Comparison of ENCODE assay signal across 19 cellular contexts in genomic region chr22:47116426-47117341, GRCh38.
DNase-seq lines count a peak whose midpoint lies in the region; ATAC-seq and TF ChIP-seq lines count a peak whose summit lies in the region.
"Had no signal": no experiment of that assay in that cellular context is flagged by ENCODE, and none has a peak within 500 bp of the region (broad histone marks: within the 10 kb centered on the region; RNA-seq: fewer than 3 reads in every experiment).

No MANE protein-coding gene starts in this region.

- CTCF ChIA-PET in activated naive CD4-positive, alpha-beta T cell treated with anti-CD3 and anti-CD28 coated beads, Interleukin-2, amount 10 ng/mL, durations not matched to agents 7 days and 5 days (lab: Charles Lee): no interaction called here
- CTCF ChIA-PET in activated naive CD4-positive, alpha-beta T cell treated with anti-CD3 and anti-CD28 coated beads for 36 hours (lab: Charles Lee): interaction anchor here (0.6 kb wide), 1 partner anchor 1463 kb away, joined by 3 read pairs; no protein-coding TSS in a partner anchor

- H3K27me3 Mint-ChIP-seq in activated naive CD4-positive, alpha-beta T cell treated with anti-CD3 and anti-CD28 coated beads, Interleukin-2, amount 10 ng/mL, durations not matched to agents 7 days and 5 days: no peaks in the 10 kb centered on the region
- H3K27me3 Mint-ChIP-seq in activated naive CD4-positive, alpha-beta T cell treated with anti-CD3 and anti-CD28 coated beads for 36 hours (ENCODE audit: low read depth): no peaks in the 10 kb centered on the region
- no peaks in the 10 kb centered on the region for H3K27me3 Mint-ChIP-seq in chondrocyte (ENCODE audit: low read depth)

- no peaks in the 10 kb centered on the region for H3K4me1 ChIP-seq in mucosa of descending colon (ENCODE audit: low read depth)

- H3K4me1 Mint-ChIP-seq in activated naive CD4-positive, alpha-beta T cell treated with anti-CD3 and anti-CD28 coated beads, Interleukin-2, amount 10 ng/mL, durations not matched to agents 7 days and 5 days: no peaks in the 10 kb centered on the region
- H3K4me1 Mint-ChIP-seq in activated naive CD4-positive, alpha-beta T cell treated with anti-CD3 and anti-CD28 coated beads for 36 hours (ENCODE audit: low read depth): no peaks in the 10 kb centered on the region
- no peaks in the 10 kb centered on the region for H3K4me1 Mint-ChIP-seq in chondrocyte (ENCODE audit: low read depth)
- H3K4me1 Mint-ChIP-seq in stimulated activated effector memory CD8-positive, alpha-beta T cell treated with anti-CD3 and anti-CD28 coated beads, Interleukin-12 subunit alpha, Interleukin-12 subunit beta, amount 100 ng/mL, for 72 hours: no peaks in the 10 kb centered on the region

- no peaks in the 10 kb centered on the region for H3K9me3 Mint-ChIP-seq in activated naive CD4-positive, alpha-beta T cell treated with anti-CD3 and anti-CD28 coated beads, Interleukin-2, amount 10 ng/mL, durations not matched to agents 7 days and 5 days
- H3K9me3 Mint-ChIP-seq in activated naive CD4-positive, alpha-beta T cell treated with anti-CD3 and anti-CD28 coated beads for 36 hours: no peaks in the 10 kb centered on the region
- no peaks in the 10 kb centered on the region for H3K9me3 Mint-ChIP-seq in chondrocyte (ENCODE audit: low read depth)
- H3K9me3 Mint-ChIP-seq in stimulated activated effector memory CD8-positive, alpha-beta T cell treated with anti-CD3 and anti-CD28 coated beads, Interleukin-12 subunit alpha, Interleukin-12 subunit beta, amount 100 ng/mL, for 72 hours: no peaks in the 10 kb centered on the region

- no peaks in the 10 kb centered on the region for H3K36me3 ChIP-seq in mucosa of descending colon (ENCODE audit: low read depth)

- peak; percentile 13 for ATAC-seq in mucosa of descending colon
- no peak for ATAC-seq in stimulated activated effector memory CD8-positive, alpha-beta T cell treated with anti-CD3 and anti-CD28 coated beads, Interleukin-12 subunit alpha, Interleukin-12 subunit beta, amount 100 ng/mL, for 72 hours
- no peak for ATAC-seq in GM19395 (IDR thresholded peaks at IDR 0.05; ENCODE audit: unreplicated experiment)

- no peak for TF ChIP-seq CTCF in chondrocyte (IDR thresholded peaks at IDR 0.05)
- no peak for TF ChIP-seq CTCF in mucosa of descending colon (IDR thresholded peaks at IDR 0.05)

- peak overlapping the region; percentile 55 for H3K27ac Mint-ChIP-seq in activated naive CD4-positive, alpha-beta T cell treated with anti-CD3 and anti-CD28 coated beads, Interleukin-2, amount 10 ng/mL, durations not matched to agents 7 days and 5 days
- H3K27ac Mint-ChIP-seq in activated naive CD4-positive, alpha-beta T cell treated with anti-CD3 and anti-CD28 coated beads for 36 hours: no peak overlapping the region
- no peak overlapping the region for H3K27ac Mint-ChIP-seq in chondrocyte (ENCODE audit: unreplicated experiment)
- H3K27ac Mint-ChIP-seq in stimulated activated effector memory CD8-positive, alpha-beta T cell treated with anti-CD3 and anti-CD28 coated beads, Interleukin-12 subunit alpha, Interleukin-12 subunit beta, amount 100 ng/mL, for 72 hours: peak overlapping the region; percentile 27

- no peaks in the 10 kb centered on the region for H3K36me3 Mint-ChIP-seq in activated naive CD4-positive, alpha-beta T cell treated with anti-CD3 and anti-CD28 coated beads, Interleukin-2, amount 10 ng/mL, durations not matched to agents 7 days and 5 days
- H3K36me3 Mint-ChIP-seq in activated naive CD4-positive, alpha-beta T cell treated with anti-CD3 and anti-CD28 coated beads for 36 hours (ENCODE audit: low read depth): peaks cover 2% of the 10 kb centered on the region
- peaks cover 3% of the 10 kb centered on the region for H3K36me3 Mint-ChIP-seq in chondrocyte (ENCODE audit: low read depth)
- peaks cover 26% of the 10 kb centered on the region for H3K36me3 Mint-ChIP-seq in stimulated activated effector memory CD8-positive, alpha-beta T cell treated with anti-CD3 and anti-CD28 coated beads, Interleukin-12 subunit alpha, Interleukin-12 subunit beta, amount 100 ng/mL, for 72 hours

- no peak for DNase-seq in activated naive CD4-positive, alpha-beta T cell treated with anti-CD3 and anti-CD28 coated beads, Interleukin-2, amount 10 ng/mL, durations not matched to agents 7 days and 5 days
- no peak for DNase-seq in activated naive CD4-positive, alpha-beta T cell treated with anti-CD3 and anti-CD28 coated beads for 36 hours
- DNase-seq in chondrocyte (ENCODE audit: low spot score) (peak; percentile 79), mucosa of descending colon (peak in 2 of 3 donors; percentile 24 to 40), NCI-H1436 treated with DMSO at 0.1 percent for 48 hours (lab: John Stamatoyannopoulos, UW) (no peak), T-helper 1 cell (no peak)
- no peak for DNase-seq in stimulated activated effector memory CD8-positive, alpha-beta T cell treated with anti-CD3 and anti-CD28 coated beads, Interleukin-12 subunit alpha, Interleukin-12 subunit beta, amount 100 ng/mL, for 72 hours (ENCODE audit: low spot score in 2 of 2)
- DNase-seq: DMS153; EL; GOT3; MV-4-11; NCI-H1436; NCI-H2081 treated with DMSO at 0.1 percent for 48 hours; NCI-H226; NCI-H526; NK-92 treated with Interleukin-12 subunit alpha and Interleukin-12 subunit beta, amount 100 ng/mL, for 24 hours; PC-9 had no signal

- intact Hi-C loops in activated naive CD4-positive, alpha-beta T cell treated with anti-CD3 and anti-CD28 coated beads for 36 hours (cut with micrococcal nuclease): no loop called here
- intact Hi-C loops in mucosa of descending colon (cut with DNase I, micrococcal nuclease): no loop called here

- no peak overlapping the region for H3K4me3 Mint-ChIP-seq in activated naive CD4-positive, alpha-beta T cell treated with anti-CD3 and anti-CD28 coated beads, Interleukin-2, amount 10 ng/mL, durations not matched to agents 7 days and 5 days
- H3K4me3 Mint-ChIP-seq in activated naive CD4-positive, alpha-beta T cell treated with anti-CD3 and anti-CD28 coated beads for 36 hours: no peak overlapping the region
- H3K4me3 Mint-ChIP-seq in chondrocyte (ENCODE audit: unreplicated experiment): no peak overlapping the region
- H3K4me3 Mint-ChIP-seq in stimulated activated effector memory CD8-positive, alpha-beta T cell treated with anti-CD3 and anti-CD28 coated beads, Interleukin-12 subunit alpha, Interleukin-12 subunit beta, amount 100 ng/mL, for 72 hours: no peak overlapping the region

- H3K4me3 ChIP-seq in mucosa of descending colon: no peak overlapping the region
- H3K4me3 ChIP-seq: BLaER1 treated with 17β-estradiol and CSF1 and Interleukin-3, amounts not matched to agents 10 nM and 100 nM; PC-9 had no signal

- no peaks in the 10 kb centered on the region for H3K9me3 ChIP-seq in mucosa of descending colon
- H3K9me3 ChIP-seq: BLaER1 treated with 17β-estradiol and CSF1 and Interleukin-3, amounts not matched to agents 10 nM and 100 nM had no signal

Comparison
In these comparisons a context has a peak if more than half of its experiments do, and no peak if none do; other contexts are left out.
1. H3K27ac Mint-ChIP-seq: peak in activated naive CD4-positive, alpha-beta T cell treated with anti-CD3 and anti-CD28 coated beads, Interleukin-2, amount 10 ng/mL, durations not matched to agents 7 days and 5 days (single experiment) and stimulated activated effector memory CD8-positive, alpha-beta T cell treated with anti-CD3 and anti-CD28 coated beads, Interleukin-12 subunit alpha, Interleukin-12 subunit beta, amount 100 ng/mL, for 72 hours (single experiment); none in activated naive CD4-positive, alpha-beta T cell treated with anti-CD3 and anti-CD28 coated beads for 36 hours (single experiment) and chondrocyte (single experiment).
2. DNase-seq: peak in chondrocyte (single experiment) and mucosa of descending colon (2 of 3); none in activated naive CD4-positive, alpha-beta T cell treated with anti-CD3 and anti-CD28 coated beads, Interleukin-2, amount 10 ng/mL, durations not matched to agents 7 days and 5 days (single experiment), activated naive CD4-positive, alpha-beta T cell treated with anti-CD3 and anti-CD28 coated beads for 36 hours (single experiment), stimulated activated effector memory CD8-positive, alpha-beta T cell treated with anti-CD3 and anti-CD28 coated beads, Interleukin-12 subunit alpha, Interleukin-12 subunit beta, amount 100 ng/mL, for 72 hours (0 of 2), NCI-H1436 treated with DMSO at 0.1 percent for 48 hours (single experiment) and T-helper 1 cell (0 of 5).